Comparison of ENCODE assay signal across 28 cellular contexts in genomic region chr20:48011025-48011424, GRCh38.
"Had no signal": no experiment of that assay in that cellular context is flagged by ENCODE, and none has a peak within 500 bp of the region (broad histone marks: within the 10 kb centered on the region; RNA-seq: fewer than 3 reads in every experiment).

No MANE protein-coding gene starts in this region.

- H3K9me3 ChIP-seq: ovary, suprapubic skin, testis had no signal

- H3K36me3 ChIP-seq: neural progenitor cell, ovary, spleen, suprapubic skin, tibial artery, transverse colon, upper lobe of right lung, uterus had no signal

- H3K27me3 ChIP-seq: neural progenitor cell, ovary, suprapubic skin, testis, tibial artery, transverse colon, upper lobe of right lung, uterus had no signal

- H3K4me3 ChIP-seq: neural progenitor cell, ovary, psoas muscle, skin epidermis, smooth muscle cell, spleen, suprapubic skin, testis, tibial artery, transverse colon, upper lobe of right lung, uterus had no signal

- H3K79me2 ChIP-seq: parathyroid adenoma had no signal

- H3K4me2 ChIP-seq: neural progenitor cell, smooth muscle cell had no signal

- ATAC-seq: naive thymus-derived CD4-positive, alpha-beta T cell; natural killer cell; psoas muscle; sciatic nerve; stimulated activated memory B cell treated with anti-CD40 and anti-IgM and Interleukin-4, amounts not matched to agents 10 μg/mL and 1 μg/mL and 100 μg/mL, for 72 hours; stimulated activated naive CD8-positive, alpha-beta T cell treated with anti-CD3 and anti-CD28 coated beads, Interleukin-15, amount 100 ng/mL, for 72 hours; stimulated activated naive CD8-positive, alpha-beta T cell treated with anti-CD3 and anti-CD28 coated beads, Interleukin-15, Interleukin-2, amounts not matched to agents 100 U/mL and 50 U/mL, for 24 hours; upper lobe of right lung had no signal

- H3K27ac ChIP-seq: neural progenitor cell, ovary, parathyroid adenoma, psoas muscle, skin epidermis, spleen, suprapubic skin, testis, tibial artery, transverse colon, upper lobe of right lung, uterus had no signal

- DNase-seq: naive thymus-derived CD4-positive, alpha-beta T cell; natural killer cell; occipital lobe; ovary; posterior cingulate gyrus; psoas muscle; spleen; stimulated activated CD4-positive, alpha-beta T cell treated with anti-CD3 and anti-CD28 coated beads, Interleukin-12 subunit alpha, Interleukin-12 subunit beta, amount 100 ng/mL, for 4 hours; stimulated activated CD4-positive, alpha-beta T cell treated with anti-CD3 and anti-CD28 coated beads, Interleukin-1b, Interleukin-23, amount 100 ng/mL, for 48 hours; stimulated activated CD4-positive, alpha-beta T cell treated with anti-CD3 and anti-CD28 coated beads, Interleukin-4, amount 100 ng/mL, for 1 hour; stimulated activated CD4-positive, alpha-beta T cell treated with anti-CD3 and anti-CD28 coated beads, Interleukin-4, amount 100 ng/mL, for 4 hours; stimulated activated CD8-positive, alpha-beta memory T cell treated with anti-CD3 and anti-CD28 coated beads, Interleukin-4, amount 100 ng/mL, for 48 hours; stimulated activated naive CD4-positive, alpha-beta T cell; stimulated activated naive CD8-positive, alpha-beta T cell treated with anti-CD3 and anti-CD28 coated beads, Interleukin-15, amount 100 ng/mL, for 72 hours; stimulated activated naive CD8-positive, alpha-beta T cell treated with anti-CD3 and anti-CD28 coated beads, Interleukin-15, Interleukin-2, amounts not matched to agents 100 U/mL and 50 U/mL, for 24 hours; substantia nigra; testis; tibial artery; transverse colon; upper lobe of right lung; uterus had no signal

- H2AFZ ChIP-seq: neural progenitor cell, parathyroid adenoma had no signal

- H3K9ac ChIP-seq: neural progenitor cell, parathyroid adenoma had no signal

- H3K4me1 ChIP-seq: neural progenitor cell, parathyroid adenoma, psoas muscle, suprapubic skin, testis, tibial artery, upper lobe of right lung, uterus had no signal
